In the genomic region with DNA sequence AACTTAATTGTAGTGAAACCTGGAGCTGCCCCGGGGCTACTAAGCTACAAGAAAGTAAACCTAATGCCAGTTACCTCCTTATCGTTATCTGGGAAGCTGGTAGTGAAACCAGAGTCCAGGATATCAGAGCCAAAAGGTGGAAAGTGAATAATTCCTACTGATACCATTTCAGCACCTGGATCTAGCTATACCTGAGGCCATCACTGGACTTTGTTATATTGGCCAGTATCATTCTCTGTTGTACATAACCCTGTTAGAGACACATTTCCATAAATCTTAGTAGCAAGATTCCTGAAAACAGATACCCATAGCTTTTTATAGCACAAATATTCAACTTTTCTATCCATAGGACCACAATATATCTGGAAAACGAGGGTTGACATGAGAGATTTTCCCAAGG, we compare ENCODE assay signal across 37 cellular contexts.
A peak's percentile ranks its signal among the peaks of the same experiment; 100 is the strongest.
DNase-seq lines count a peak whose midpoint lies in the region; ATAC-seq, FAIRE-seq and TF ChIP-seq lines count a peak whose summit lies in the region.
"Had no signal": no experiment of that assay in that cellular context is flagged by ENCODE, and none has a peak within 500 bp of the region (broad histone marks: within the 10 kb centered on the region; RNA-seq: fewer than 3 reads in every experiment).

No MANE protein-coding gene starts in this region.

- TF ChIP-seq CTCF in HepG2 (CRISPR knock-in tag; IDR thresholded peaks at IDR 0.05): no peak
- TF ChIP-seq CTCF in right lobe of liver (IDR thresholded peaks at IDR 0.05): no peak
- TF ChIP-seq CTCF in H1 (IDR thresholded peaks at IDR 0.05; ENCODE audit: control extremely low read depth in 1 of 3, insufficient read depth in 1 of 3, low read depth in 1 of 3, low read length in 3 of 3): no peak

- H3K23me2 ChIP-seq in H1 (ENCODE audit: low read depth, low read length): no peaks in the 10 kb centered on the region

- no peak overlapping the region for H3K4me3 Mint-ChIP-seq in activated T-helper 1 cell treated with anti-CD3 and anti-CD28 coated beads, Interleukin-12 subunit alpha, Interleukin-12 subunit beta, Interleukin-2, Interleukin-4 antibody, amounts not matched to agents 30 ng/mL and 10 ng/mL and 1 ng/mL, durations not matched to agents 14 hours and 24 hours and 36 hours
- H3K4me3 Mint-ChIP-seq: B cell; CD14-positive monocyte; CD4-positive, alpha-beta memory T cell; CD4-positive, alpha-beta T cell; CD4-positive, CD25-positive, alpha-beta regulatory T cell; CD8-positive, alpha-beta memory T cell; CD8-positive, alpha-beta T cell had no signal

- H3K79me1 ChIP-seq in H1 (ENCODE audit: low read depth, low read length): no peaks in the 10 kb centered on the region

- peaks cover 2% of the 10 kb centered on the region for H3K27me3 Mint-ChIP-seq in activated T-helper 1 cell treated with anti-CD3 and anti-CD28 coated beads, Interleukin-12 subunit alpha, Interleukin-12 subunit beta, Interleukin-2, Interleukin-4 antibody, amounts not matched to agents 30 ng/mL and 10 ng/mL and 1 ng/mL, durations not matched to agents 14 hours and 24 hours and 36 hours (ENCODE audit: insufficient read depth)
- H3K27me3 Mint-ChIP-seq: CD4-positive, alpha-beta T cell had no signal

- TF ChIP-seq EP300 in HepG2 (IDR thresholded peaks at IDR 0.05; ENCODE audit: low read depth in 2 of 2, low read length in 2 of 2): no peak
- no peak for TF ChIP-seq EP300 in HepG2 (CRISPR knock-in tag; IDR thresholded peaks at IDR 0.05; ENCODE audit: borderline replicate concordance)
- no peak for TF ChIP-seq EP300 in H1 (IDR thresholded peaks at IDR 0.05; ENCODE audit: borderline replicate concordance in 1 of 2, low read depth in 2 of 2, low read length in 2 of 2)

- BruUV-seq in HepG2 (replicated peaks; lab: Mats Ljungman, UMichigan): no TSS peak

- ATAC-seq in HepG2: no peak
- no peak for ATAC-seq in right lobe of liver
- ATAC-seq: A549; CD8-positive, alpha-beta T cell had no signal

- H3K9ac ChIP-seq in HepG2 (ENCODE audit: insufficient read depth, low read depth, low read length): no peak overlapping the region
- H3K9ac ChIP-seq in H1 (replicated peaks in 1 of 4; ENCODE audit: extremely low read depth in 1 of 4, low read depth in 3 of 4, low read length in 3 of 4): no peak overlapping the region
- H3K9ac ChIP-seq: BLaER1; BLaER1 treated with 17β-estradiol and CSF1 and Interleukin-3, amounts not matched to agents 10 nM and 100 nM had no signal

- FAIRE-seq in HepG2 (lab: Jason Lieb, UNC): no peak
- FAIRE-seq in H1 (lab: Jason Lieb, UNC): no peak
- FAIRE-seq: A204.1, A549, D721Med had no signal

- H4K20me1 ChIP-seq in HepG2 (ENCODE audit: insufficient read depth, low read length) (no peaks in the 10 kb centered on the region), H1 (replicated peaks in 1 of 2; ENCODE audit: control insufficient read depth in 1 of 2, insufficient read depth in 2 of 2, low read length in 2 of 2) (no peaks in the 10 kb centered on the region)
- H4K20me1 ChIP-seq: BLaER1; BLaER1 treated with 17β-estradiol and CSF1 and Interleukin-3, amounts not matched to agents 10 nM and 100 nM had no signal

- H3K4me3 ChIP-seq in HepG2 (replicated peaks in 1 of 3; ENCODE audit: insufficient read depth in 1 of 3, low read depth in 2 of 3, low read length in 3 of 3) (no peak overlapping the region), right lobe of liver (no peak overlapping the region), H1 (ENCODE audit: extremely low read depth in 1 of 4, insufficient read depth in 2 of 4, low read depth in 3 of 4, low read length in 4 of 4) (no peak overlapping the region)
- H3K4me3 ChIP-seq: A549; BLaER1; BLaER1 treated with 17β-estradiol and CSF1 and Interleukin-3, amounts not matched to agents 10 nM and 100 nM had no signal

- H3K23ac ChIP-seq in H1 (ENCODE audit: insufficient read length): no peak overlapping the region

- H3K27ac ChIP-seq in HepG2 (ENCODE audit: extremely low read length, insufficient read depth, low read length): no peak overlapping the region
- H3K27ac ChIP-seq in right lobe of liver: no peak overlapping the region
- no peak overlapping the region for H3K27ac ChIP-seq in H1 (ENCODE audit: low read depth, low read length)
- H3K27ac ChIP-seq in temporal lobe (ENCODE audit: low read depth, low read length): peak overlapping the region; percentile 20
- H3K27ac ChIP-seq: 22Rv1; A549; BLaER1; BLaER1 treated with 17β-estradiol and CSF1 and Interleukin-3, amounts not matched to agents 10 nM and 100 nM; C4-2B had no signal

- in situ Hi-C loops in HepG2 (cut with HindIII; ENCODE audit: extremely low pct_ligation_motif_present, low pct_unique_long_range_greater_than_20kb): no loop called here

- no peak overlapping the region for H2BK5ac ChIP-seq in H1 (ENCODE audit: low read depth, low read length)

- H2AFZ ChIP-seq in HepG2 (ENCODE audit: low read length): no peak overlapping the region
- no peak overlapping the region for H2AFZ ChIP-seq in H1 (ENCODE audit: low read length)

- H3K4me1 Mint-ChIP-seq in activated T-helper 1 cell treated with anti-CD3 and anti-CD28 coated beads, Interleukin-12 subunit alpha, Interleukin-12 subunit beta, Interleukin-2, Interleukin-4 antibody, amounts not matched to agents 30 ng/mL and 10 ng/mL and 1 ng/mL, durations not matched to agents 14 hours and 24 hours and 36 hours (ENCODE audit: low read depth): no peaks in the 10 kb centered on the region
- H3K4me1 Mint-ChIP-seq: B cell; CD14-positive monocyte; CD4-positive, alpha-beta memory T cell; CD4-positive, CD25-positive, alpha-beta regulatory T cell; CD8-positive, alpha-beta memory T cell had no signal

- no peak overlapping the region for H3K27ac Mint-ChIP-seq in activated T-helper 1 cell treated with anti-CD3 and anti-CD28 coated beads, Interleukin-12 subunit alpha, Interleukin-12 subunit beta, Interleukin-2, Interleukin-4 antibody, amounts not matched to agents 30 ng/mL and 10 ng/mL and 1 ng/mL, durations not matched to agents 14 hours and 24 hours and 36 hours
- H3K27ac Mint-ChIP-seq: B cell; CD14-positive monocyte; CD4-positive, alpha-beta memory T cell; CD4-positive, alpha-beta T cell; CD4-positive, CD25-positive, alpha-beta regulatory T cell; CD8-positive, alpha-beta memory T cell; CD8-positive, alpha-beta T cell had no signal

- no peak overlapping the region for H3K56ac ChIP-seq in H1 (replicated peaks; ENCODE audit: insufficient read length, low read depth, low read length)

- H3K4me1 ChIP-seq in HepG2 (ENCODE audit: insufficient read depth, low read length): no peaks in the 10 kb centered on the region
- H3K4me1 ChIP-seq in right lobe of liver: peaks cover 0 to 7% (median 0%) of the 10 kb centered on the region in 4 donors
- no peaks in the 10 kb centered on the region for H3K4me1 ChIP-seq in H1 (replicated peaks in 1 of 4; ENCODE audit: control insufficient read depth in 3 of 4, insufficient read depth in 4 of 4, low read length in 3 of 4)
- H3K4me1 ChIP-seq: A549; BE2C; BLaER1; BLaER1 treated with 17β-estradiol and CSF1 and Interleukin-3, amounts not matched to agents 10 nM and 100 nM; Caco-2 had no signal

- CTCF ChIA-PET in HepG2 (lab: Yijun Ruan, JAX; ENCODE audit: low intra/inter-chr PET ratio, low total read pairs): no interaction called here
- CTCF ChIA-PET in H1 (lab: Charles Lee; ENCODE audit: partially characterized antibody): interaction anchor here (1.0 to 1.8 kb wide), 9 partner anchors 9 to 612 kb away, joined by 3 to 6 read pairs (median 3); no protein-coding TSS in a partner anchor

- no peak overlapping the region for H3K4me2 ChIP-seq in HepG2 (ENCODE audit: low read depth, low read length)
- H3K4me2 ChIP-seq in H1 (ENCODE audit: insufficient read depth in 1 of 2, low read depth in 2 of 2, low read length in 2 of 2): no peak overlapping the region
- H3K4me2 ChIP-seq: A549; BLaER1; BLaER1 treated with 17β-estradiol and CSF1 and Interleukin-3, amounts not matched to agents 10 nM and 100 nM had no signal

- H2BK12ac ChIP-seq in H1 (ENCODE audit: low read depth, low read length): 0 out of 2 replicates have a peak overlapping the region, but pooled peaks have one; percentile 11

- H2AK5ac ChIP-seq in H1 (ENCODE audit: low read depth, low read length): no peak overlapping the region

- H2BK20ac ChIP-seq in H1 (ENCODE audit: low read length): 0 out of 2 replicates have a peak overlapping the region, but pooled peaks have one; percentile 16

- TF ChIP-seq POLR2A in HepG2 (IDR thresholded peaks at IDR 0.05; ENCODE audit: insufficient read depth in 1 of 2, low read depth in 2 of 2, low read length in 2 of 2): no peak
- no peak for TF ChIP-seq POLR2A in right lobe of liver (IDR thresholded peaks at IDR 0.05)
- TF ChIP-seq POLR2A in H1 (IDR thresholded peaks at IDR 0.05; ENCODE audit: control extremely low read depth in 1 of 2, low read depth in 2 of 2, low read length in 2 of 2): no peak

- 0% methylated on average over 3 of the region's 3 CpGs for WGBS in HepG2 (ENCODE audit: low lambda C conversion rate)
- 50% methylated on average over 1 of the region's 3 CpGs for WGBS in right lobe of liver (ENCODE audit: insufficient coverage, low coverage, low lambda C conversion rate, missing lambda C conversion rate)
- 71% methylated on average over 3 of the region's 3 CpGs; no CpG with 5 or more reads in 1 of the 2 experiments for WGBS in H1 (ENCODE audit: extremely low coverage in 1 of 2, insufficient coverage in 1 of 2, insufficient read length in 1 of 2, insufficient replicate concordance in 2 of 2, low coverage in 1 of 2, low lambda C conversion rate in 2 of 2, missing lambda C conversion rate in 1 of 2), 2 experiments

- H4K91ac ChIP-seq in H1 (replicated peaks; ENCODE audit: insufficient read length, low read length): no peak overlapping the region

- no peak overlapping the region for H3K4ac ChIP-seq in H1 (replicated peaks; ENCODE audit: insufficient read length, low read depth, low read length)

- POLR2A ChIA-PET in HepG2 (lab: Yijun Ruan, JAX) (no interaction called here), H1 (lab: Charles Lee; ENCODE audit: partially characterized antibody) (interaction anchor here (1.1 to 1.3 kb wide), 2 partner anchors 9 to 22 kb away, joined by 3 read pairs; no protein-coding TSS in a partner anchor)

- no peaks in the 10 kb centered on the region for H3K36me3 Mint-ChIP-seq in activated T-helper 1 cell treated with anti-CD3 and anti-CD28 coated beads, Interleukin-12 subunit alpha, Interleukin-12 subunit beta, Interleukin-2, Interleukin-4 antibody, amounts not matched to agents 30 ng/mL and 10 ng/mL and 1 ng/mL, durations not matched to agents 14 hours and 24 hours and 36 hours (ENCODE audit: low read depth)
- H3K36me3 Mint-ChIP-seq: CD14-positive monocyte; CD4-positive, alpha-beta memory T cell; CD4-positive, CD25-positive, alpha-beta regulatory T cell; CD8-positive, alpha-beta memory T cell; CD8-positive, alpha-beta T cell had no signal

- no peak overlapping the region for H4K5ac ChIP-seq in H1 (ENCODE audit: insufficient read length, low read depth, low read length)

- H3K14ac ChIP-seq in H1 (ENCODE audit: insufficient read length): no peak overlapping the region

- TF ChIP-seq RAD21 in HepG2 (CRISPR knock-in tag; IDR thresholded peaks at IDR 0.05) (no peak), H1 (IDR thresholded peaks at IDR 0.05 in 1 of 2, conservative IDR thresholded peaks at IDR 0.05 in 1 of 2; ENCODE audit: low read depth in 2 of 2, low read length in 2 of 2) (no peak)

- H2BK120ac ChIP-seq in H1 (replicated peaks; ENCODE audit: low read depth, low read length): no peak overlapping the region

- no peak overlapping the region for H3K18ac ChIP-seq in H1 (ENCODE audit: extremely low read depth, low read length)

- H3K36me3 ChIP-seq in HepG2 (replicated peaks in 1 of 2; ENCODE audit: control insufficient read depth in 1 of 2, insufficient read depth in 2 of 2, low read length in 2 of 2) (no peaks in the 10 kb centered on the region), right lobe of liver (no peaks in the 10 kb centered on the region), H1 (ENCODE audit: control insufficient read depth in 2 of 4, insufficient read depth in 4 of 4, low read length in 3 of 4) (no peaks in the 10 kb centered on the region)
- H3K36me3 ChIP-seq: BE2C, BLaER1 had no signal

- H4K8ac ChIP-seq in H1 (ENCODE audit: extremely low read depth, insufficient read depth, low read length): no peak overlapping the region

- no peak overlapping the region for H2BK15ac ChIP-seq in H1 (ENCODE audit: low read length)

- H3K79me2 ChIP-seq in HepG2 (ENCODE audit: insufficient read depth, low read length) (no peaks in the 10 kb centered on the region), H1 (ENCODE audit: control insufficient read depth in 1 of 2, insufficient read depth in 2 of 2, low read length in 2 of 2) (no peaks in the 10 kb centered on the region)

- H3K27me3 ChIP-seq in HepG2 (ENCODE audit: control insufficient read depth in 1 of 2, insufficient read depth in 2 of 2, low read length in 2 of 2) (no peaks in the 10 kb centered on the region; a peak in 1 of 5 replicates), right lobe of liver (no peaks in the 10 kb centered on the region), H1 (replicated peaks in 1 of 4; ENCODE audit: control insufficient read depth in 3 of 4, extremely low read depth in 1 of 4, insufficient read depth in 3 of 4, low read length in 3 of 4) (no peaks in the 10 kb centered on the region)
- H3K27me3 ChIP-seq: BE2C; BLaER1; BLaER1 treated with 17β-estradiol and CSF1 and Interleukin-3, amounts not matched to agents 10 nM and 100 nM had no signal

- no peaks in the 10 kb centered on the region for H3K9me3 ChIP-seq in HepG2 (ENCODE audit: low read length)
- no peaks in the 10 kb centered on the region for H3K9me3 ChIP-seq in right lobe of liver
- H3K9me3 ChIP-seq in H1 (ENCODE audit: insufficient read depth in 2 of 2, low read depth in 1 of 2, low read length in 1 of 2): no peaks in the 10 kb centered on the region
- H3K9me3 ChIP-seq: A549, BLaER1, Caco-2 had no signal

- no peaks in the 10 kb centered on the region for H3K9me3 Mint-ChIP-seq in activated T-helper 1 cell treated with anti-CD3 and anti-CD28 coated beads, Interleukin-12 subunit alpha, Interleukin-12 subunit beta, Interleukin-2, Interleukin-4 antibody, amounts not matched to agents 30 ng/mL and 10 ng/mL and 1 ng/mL, durations not matched to agents 14 hours and 24 hours and 36 hours
- H3K9me3 Mint-ChIP-seq: CD14-positive monocyte; CD4-positive, alpha-beta T cell; CD8-positive, alpha-beta T cell had no signal

- DNase-seq in HepG2 (ENCODE audit: low spot score): no peak
- no peak for DNase-seq in right lobe of liver
- DNase-seq in M059J (ENCODE audit: low read depth): peak; percentile 30
- no peak for DNase-seq in H1 (ENCODE audit: low read depth in 1 of 2, low spot score in 2 of 2)
- DNase-seq in activated T-helper 1 cell treated with anti-CD3 and anti-CD28 coated beads, Interleukin-12 subunit alpha, Interleukin-12 subunit beta, Interleukin-2, Interleukin-4 antibody, amounts not matched to agents 30 ng/mL and 10 ng/mL and 1 ng/mL, durations not matched to agents 14 hours and 24 hours and 36 hours (ENCODE audit: low spot score): no peak
- DNase-seq in DMS53 treated with DMSO at 0.1 percent for 48 hours (lab: John Stamatoyannopoulos, UW; ENCODE audit: unreplicated experiment): no peak
- no peak for DNase-seq in NCI-H2196 (lab: John Stamatoyannopoulos, UW; ENCODE audit: unreplicated experiment)
- DNase-seq: 8988T; ACHN; AML-193; BE2C; C1 segment of cervical spinal cord; Caco-2; Calu3; CD4-positive, alpha-beta memory T cell; CD4-positive, alpha-beta T cell; CD4-positive, CD25-positive, alpha-beta regulatory T cell; CD8-positive, alpha-beta memory T cell; CD8-positive, alpha-beta T cell; COR-L47; DMS 273 treated with DMSO at 0.1 percent for 48 hours; DMS153; DMS53; DMS79; DMS79 treated with DMSO at 0.1 percent for 48 hours; DND-41; EL had no signal

- intact Hi-C loops in HepG2 (cut with micrococcal nuclease; ENCODE audit: unreplicated experiment) (no loop called here), right lobe of liver (cut with DNase I) (no loop called here)
- intact Hi-C loops in activated T-helper 1 cell treated with anti-CD3 and anti-CD28 coated beads, Interleukin-12 subunit alpha, Interleukin-12 subunit beta, Interleukin-2, Interleukin-4 antibody, amounts not matched to agents 30 ng/mL and 10 ng/mL and 1 ng/mL, durations not matched to agents 14 hours and 24 hours and 36 hours (cut with micrococcal nuclease): no loop called here
